ENCODE assay signal across 8 cellular contexts in the genomic region with DNA sequence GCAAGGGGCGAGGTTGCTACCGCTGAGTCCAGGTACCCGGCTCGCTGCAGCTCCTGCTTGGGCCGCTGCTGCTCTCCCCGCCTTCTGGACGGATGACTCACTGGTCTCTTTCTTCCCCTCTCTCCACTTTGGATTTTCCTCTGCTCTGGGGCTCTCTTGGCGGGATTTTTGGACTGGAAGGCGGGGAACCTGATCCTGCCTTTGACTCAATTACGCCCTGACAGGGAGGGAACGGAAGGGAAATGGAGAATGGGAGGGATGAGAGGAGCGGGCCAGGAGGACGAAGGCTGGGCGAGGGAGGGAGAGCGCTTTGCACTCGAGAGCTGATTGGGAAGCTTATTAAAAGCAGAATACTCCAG. TPM values are rescaled to one million over a fixed set of nuclear protein-coding genes. Genes with fewer than 3 reads are reported as not detected.
DNase-seq lines count a peak whose midpoint lies in the region; ATAC-seq and TF ChIP-seq lines count a peak whose summit lies in the region.

Gene PTN, minus strand, starts transcription at position 251 of the 359 bp plus-strand sequence. CDS start 88,760 bp downstream, outside the sequence.

- H3K27me3 Mint-ChIP-seq in endodermal cell (ENCODE audit: insufficient read depth): peaks cover 34% of the 10 kb centered on the region

- WGBS in endodermal cell (ENCODE audit: insufficient coverage in 1 of 2, insufficient read length in 1 of 2), 2 experiments: 1 to 3% methylated on average over 10 to 16 of the region's 16 CpGs

- peak within 1 kb of the TSS; percentile 66 for H3K4me3 ChIP-seq in AG10803 (ENCODE audit: low read length)
- peak within 1 kb of the TSS; percentile 82 for H3K4me3 ChIP-seq in endodermal cell (ENCODE audit: low read length)
- H3K4me3 ChIP-seq in uterus: peak within 1 kb of the TSS; percentile 15 to 34

- no peak for ATAC-seq in HG03175 (IDR thresholded peaks at IDR 0.05; ENCODE audit: unreplicated experiment)

- TF ChIP-seq CTCF in AG10803 (conservative IDR thresholded peaks at IDR 0.05; ENCODE audit: low read length): no peak
- no peak for TF ChIP-seq CTCF in endodermal cell (conservative IDR thresholded peaks at IDR 0.05)
- TF ChIP-seq CTCF in uterus (IDR thresholded peaks at IDR 0.05): no peak
- no peak for TF ChIP-seq CTCF in GM10266 (IDR thresholded peaks at IDR 0.05; ENCODE audit: control insufficient read depth, insufficient read depth, low read depth, missing control alignments)

- H3K27ac Mint-ChIP-seq in endodermal cell: no peak within 1 kb of the TSS

- no peaks in the 10 kb centered on the region for H3K36me3 Mint-ChIP-seq in endodermal cell (ENCODE audit: low read depth)

- H3K36me3 ChIP-seq in endodermal cell (ENCODE audit: control insufficient read depth, insufficient read depth, low read length): no peaks in the 10 kb centered on the region
- no peaks in the 10 kb centered on the region for H3K36me3 ChIP-seq in uterus

- H3K27me3 ChIP-seq in endodermal cell (ENCODE audit: control insufficient read depth, insufficient read depth, low read length, poor library complexity, severe bottlenecking): no peaks in the 10 kb centered on the region
- H3K27me3 ChIP-seq in uterus: no peaks in the 10 kb centered on the region

- H3K4me3 Mint-ChIP-seq in endodermal cell: peak within 1 kb of the TSS; percentile 64

- no peaks in the 10 kb centered on the region for H3K9me3 Mint-ChIP-seq in endodermal cell

- H3K27ac ChIP-seq in endodermal cell (ENCODE audit: low read depth, low read length) (peak within 1 kb of the TSS; percentile 68), uterus (peak within 1 kb of the TSS; percentile 10 to 36)

- DNase-seq in AG10803 (ENCODE audit: low read depth) (peak; percentile 32), NCI-H2227 (lab: John Stamatoyannopoulos, UW; ENCODE audit: unreplicated experiment) (peak; percentile 63), endodermal cell (peak; percentile 89), mesenteric fat pad (ENCODE audit: low spot score) (no peak), uterus (peak; percentile 59 to 63), GM10266 (ENCODE audit: extremely low spot score) (no peak), MV-4-11 (lab: John Stamatoyannopoulos, UW) (no peak)

- TF ChIP-seq POLR2A in uterus (IDR thresholded peaks at IDR 0.05): no peak

- H3K4me1 ChIP-seq in endodermal cell (ENCODE audit: control insufficient read depth, insufficient read depth, low read length): no peaks in the 10 kb centered on the region
- H3K4me1 ChIP-seq in uterus: no peaks in the 10 kb centered on the region

- peaks cover 13% of the 10 kb centered on the region for H3K4me1 Mint-ChIP-seq in endodermal cell

- intact Hi-C loops in uterus (cut with DNase I; ENCODE audit: low total_unique reads): no loop called here

- H3K9ac ChIP-seq in endodermal cell (ENCODE audit: extremely low read depth, low read length, poor library complexity, severe bottlenecking): no peak within 1 kb of the TSS

- H3K9me3 ChIP-seq in endodermal cell (ENCODE audit: control insufficient read depth, low read length): no peaks in the 10 kb centered on the region
- no peaks in the 10 kb centered on the region for H3K9me3 ChIP-seq in uterus

RNA-seq across cellular contexts. Expression of gene PTN, which starts in this region (rescaled TPM):
- total RNA-seq in endodermal cell: 1 to 10 TPM; 4.8 to 5.6 TPM
- 318 TPM for polyA plus RNA-seq in endodermal cell (2013, experiment 1 of 2)
- polyA plus RNA-seq in endodermal cell (2013, experiment 2 of 2): 303 TPM
- 10.3 TPM for total RNA-seq in mesenteric fat pad
- total RNA-seq in uterus: 100 to 1,000 TPM in 1 of 4 donors, 10 to 100 TPM in 3; 20.2 to 118 (median 59.4) TPM

Comparison
In these comparisons a context has a peak if more than half of its experiments do, and no peak if none do; other contexts are left out.
1. DNase-seq: peak in AG10803 (single experiment), NCI-H2227 (single experiment), endodermal cell (single experiment) and uterus (2 of 2); none in mesenteric fat pad (single experiment), GM10266 (single experiment) and MV-4-11 (single experiment).
2. H3K4me3 ChIP-seq: peak in every context shown above with its lines; median percentile 82 in endodermal cell; 66 in AG10803; 24 in uterus.